Comparison of ENCODE assay signal across 1 cellular context in genomic region chr6:136129365-136129764, GRCh38.
TF ChIP-seq lines count a peak whose summit lies in the region.

No MANE protein-coding gene starts in this region.

TF ChIP-seq in HepG2, 621 proteins besides CTCF, POLR2A, EP300 and RAD21 (continued from another document):
- TF ChIP-seq YEATS2 (CRISPR knock-in tag; IDR thresholded peaks at IDR 0.05; ENCODE audit: borderline replicate concordance) (no peak), BRD4 (CRISPR knock-in tag; IDR thresholded peaks at IDR 0.05) (no peak), RELA (CRISPR knock-in tag; IDR thresholded peaks at IDR 0.05) (no peak), POLR2G (IDR thresholded peaks at IDR 0.05; ENCODE audit: low read depth, low read length) (no peak), ZNF558 (CRISPR knock-in tag; IDR thresholded peaks at IDR 0.05; ENCODE audit: borderline replicate concordance) (no peak)
TF ChIP-seq in HepG2: peak in this region for 0.
